In genomic region chr17:42341568-42341967, GRCh38 we compare ENCODE assay signal across 14 cellular contexts. TPM values are rescaled to one million over a fixed set of nuclear protein-coding genes. Genes with fewer than 3 reads are reported as not detected.
DNase-seq lines count a peak whose midpoint lies in the region; ATAC-seq and TF ChIP-seq lines count a peak whose summit lies in the region.
"Had no signal": no experiment of that assay in that cellular context is flagged by ENCODE, and none has a peak within 500 bp of the region (broad histone marks: within the 10 kb centered on the region; RNA-seq: fewer than 3 reads in every experiment).

No MANE protein-coding gene starts in this region.

- H4K20me1 ChIP-seq in OCI-LY3 (ENCODE audit: insufficient read depth, low read length) = peaks cover 66% of the 10 kb centered on the region

- H3K9ac ChIP-seq in OCI-LY3 (ENCODE audit: low read length) = peak overlapping the region; percentile 21; the same call in 1 of the 2 replicates

- H3K9me3 ChIP-seq in OCI-LY3 (ENCODE audit: insufficient read depth, low read length) (no peaks in the 10 kb centered on the region), neutrophil (no peaks in the 10 kb centered on the region), lower lobe of right lung (no peaks in the 10 kb centered on the region)
- H3K9me3 ChIP-seq: suprapubic skin had no signal

- no peaks in the 10 kb centered on the region for H3K27me3 Mint-ChIP-seq in activated naive CD4-positive, alpha-beta T cell treated with anti-CD3 and anti-CD28 coated beads for 36 hours (ENCODE audit: low read depth)
- no peaks in the 10 kb centered on the region for H3K27me3 Mint-ChIP-seq in activated naive CD8-positive, alpha-beta T cell

- peak overlapping the region; percentile 93 for H3K27ac Mint-ChIP-seq in activated naive CD4-positive, alpha-beta T cell treated with anti-CD3 and anti-CD28 coated beads for 36 hours
- peak overlapping the region; percentile 96 for H3K27ac Mint-ChIP-seq in activated naive CD8-positive, alpha-beta T cell

- H3K27ac ChIP-seq in OCI-LY3 (ENCODE audit: low read length) (peak overlapping the region; percentile 87), neutrophil (peak overlapping the region; percentile 40), lower lobe of right lung (no peak overlapping the region)
- H3K27ac ChIP-seq: foreskin keratinocyte, RWPE1, suprapubic skin had no signal

- ATAC-seq in HG03457 (IDR thresholded peaks at IDR 0.05; ENCODE audit: unreplicated experiment) = no peak
- ATAC-seq in lower lobe of right lung = no peak
- ATAC-seq: foreskin keratinocyte had no signal

- peaks cover 61% of the 10 kb centered on the region for H3K36me3 ChIP-seq in OCI-LY3 (replicated peaks; ENCODE audit: low read depth, low read length)
- peaks cover 94% of the 10 kb centered on the region for H3K36me3 ChIP-seq in neutrophil
- peaks cover 95% of the 10 kb centered on the region for H3K36me3 ChIP-seq in lower lobe of right lung

- H2AFZ ChIP-seq in OCI-LY3 (ENCODE audit: low read depth, low read length) = no peak overlapping the region

- H3K4me1 Mint-ChIP-seq in activated naive CD4-positive, alpha-beta T cell treated with anti-CD3 and anti-CD28 coated beads for 36 hours (ENCODE audit: low read depth) = peaks cover 63% of the 10 kb centered on the region
- peaks cover 50% of the 10 kb centered on the region for H3K4me1 Mint-ChIP-seq in activated naive CD8-positive, alpha-beta T cell (ENCODE audit: low read depth)

- peak overlapping the region; percentile 46 for H3K4me2 ChIP-seq in OCI-LY3 (ENCODE audit: low read length)

- H3K36me3 Mint-ChIP-seq in activated naive CD4-positive, alpha-beta T cell treated with anti-CD3 and anti-CD28 coated beads for 36 hours (ENCODE audit: low read depth) = peaks cover 77% of the 10 kb centered on the region
- H3K36me3 Mint-ChIP-seq in activated naive CD8-positive, alpha-beta T cell = peaks cover 17% of the 10 kb centered on the region

- DNase-seq in activated naive CD4-positive, alpha-beta T cell treated with anti-CD3 and anti-CD28 coated beads for 36 hours = no peak
- DNase-seq in activated naive CD4-positive, alpha-beta T cell treated with Interleukin-2 at 50 U/mL for 16 hours = no peak
- DNase-seq in lower lobe of right lung (no peak), posterior cingulate gyrus (no peak)
- DNase-seq: foreskin keratinocyte, NCI-H146, occipital lobe had no signal

- H3K4me3 ChIP-seq in OCI-LY3 (ENCODE audit: low read length) (peak overlapping the region; percentile 1; the same call in 1 of the 2 replicates), neutrophil (ENCODE audit: low read depth in 1 of 2, low read length in 1 of 2) (no peak overlapping the region), lower lobe of right lung (no peak overlapping the region)
- H3K4me3 ChIP-seq: coronary artery, suprapubic skin had no signal

- TF ChIP-seq CTCF in OCI-LY3 (IDR thresholded peaks at IDR 0.05; ENCODE audit: low read depth, low read length) (no peak), neutrophil (IDR thresholded peaks at IDR 0.05) (no peak), lower lobe of right lung (IDR thresholded peaks at IDR 0.05) (no peak)

- H3K27me3 ChIP-seq in OCI-LY3 (ENCODE audit: low read depth, low read length) = no peaks in the 10 kb centered on the region
- H3K27me3 ChIP-seq in neutrophil = no peaks in the 10 kb centered on the region
- no peaks in the 10 kb centered on the region for H3K27me3 ChIP-seq in lower lobe of right lung (ENCODE audit: low read depth)
- H3K27me3 ChIP-seq: foreskin keratinocyte, suprapubic skin had no signal

- CTCF ChIA-PET in activated naive CD4-positive, alpha-beta T cell treated with anti-CD3 and anti-CD28 coated beads for 36 hours (lab: Charles Lee) = interaction anchor here (0.7 to 3.5 kb wide), 4 partner anchors 19 to 61 kb away, joined by 3 to 17 read pairs (median 4); no protein-coding TSS in a partner anchor

- intact Hi-C loops in activated naive CD4-positive, alpha-beta T cell treated with anti-CD3 and anti-CD28 coated beads for 36 hours (cut with micrococcal nuclease) = loop anchor here (1.0 to 10.0 kb wide), 3 partner anchors 21 to 333 kb away; partner anchors contain the start of gene PLEKHH3
- intact Hi-C loops in lower lobe of right lung (cut with DNase I) = no loop called here
- intact Hi-C loops in posterior cingulate gyrus (cut with DNase I) = no loop called here

- peak overlapping the region; percentile 2 for H3K4me3 Mint-ChIP-seq in activated naive CD4-positive, alpha-beta T cell treated with anti-CD3 and anti-CD28 coated beads for 36 hours
- H3K4me3 Mint-ChIP-seq in activated naive CD8-positive, alpha-beta T cell = peak overlapping the region; percentile 65

- H3K4me1 ChIP-seq in OCI-LY3 (ENCODE audit: low read length) (peaks cover 68% of the 10 kb centered on the region), neutrophil (ENCODE audit: control insufficient read depth in 1 of 2, insufficient read depth in 1 of 2, low read depth in 1 of 2, low read length in 1 of 2) (peaks cover 0 to 4% of the 10 kb centered on the region in 2 experiments), lower lobe of right lung (peaks cover 16% of the 10 kb centered on the region)
- H3K4me1 ChIP-seq: foreskin keratinocyte had no signal

- peaks cover 66% of the 10 kb centered on the region for H3K79me2 ChIP-seq in OCI-LY3 (ENCODE audit: low read length)

- H3K9me3 Mint-ChIP-seq in activated naive CD4-positive, alpha-beta T cell treated with anti-CD3 and anti-CD28 coated beads for 36 hours = no peaks in the 10 kb centered on the region
- H3K9me3 Mint-ChIP-seq in activated naive CD8-positive, alpha-beta T cell (ENCODE audit: low read depth) = no peaks in the 10 kb centered on the region

RNA-seq across cellular contexts. Expression of gene STAT3, which starts 46.7 kb away (rescaled TPM):
- total RNA-seq in activated naive CD4-positive, alpha-beta T cell treated with anti-CD3 and anti-CD28 coated beads for 36 hours = 100 to 1,000 TPM; 404 to 408 TPM
- 278 TPM for total RNA-seq in lower lobe of right lung

RNA-seq across cellular contexts. Expression of gene STAT5A, which starts 53.3 kb away (rescaled TPM):
- total RNA-seq in activated naive CD4-positive, alpha-beta T cell treated with anti-CD3 and anti-CD28 coated beads for 36 hours = 100 to 1,000 TPM; 165 to 174 TPM
- total RNA-seq in lower lobe of right lung = 53.3 TPM
